Comparison of ENCODE assay signal across 9 cellular contexts in the genomic region with DNA sequence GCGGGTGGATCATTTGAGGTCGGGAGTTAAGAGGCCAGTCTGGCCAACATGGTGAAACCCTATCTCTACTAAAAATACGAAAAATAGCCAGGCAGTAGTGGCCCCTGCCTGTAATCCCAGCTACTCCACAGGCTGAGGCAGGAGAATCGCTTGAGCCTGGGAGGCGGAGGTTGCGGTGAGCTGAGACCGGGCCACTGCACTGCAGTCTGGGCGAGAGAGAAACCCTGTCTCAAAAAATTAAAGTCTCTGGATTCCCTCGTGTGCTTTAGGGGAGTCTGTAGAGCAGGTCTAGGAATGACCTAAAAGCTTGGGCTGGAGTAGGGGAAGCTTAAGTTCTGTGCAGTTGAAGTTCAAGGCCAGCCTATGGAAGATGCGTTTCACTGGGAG. TPM values are rescaled to one million over a fixed set of nuclear protein-coding genes. Genes with fewer than 3 reads are reported as not detected.
A peak's percentile ranks its signal among the peaks of the same experiment; 100 is the strongest.
DNase-seq lines count a peak whose midpoint lies in the region; ATAC-seq and TF ChIP-seq lines count a peak whose summit lies in the region.
"Had no signal": no experiment of that assay in that cellular context is flagged by ENCODE, and none has a peak within 500 bp of the region (broad histone marks: within the 10 kb centered on the region; RNA-seq: fewer than 3 reads in every experiment).

No MANE protein-coding gene starts in this region.

- CTCF ChIA-PET in MCF 10A (lab: Yijun Ruan, JAX) = interaction anchor here (0.6 to 1.0 kb wide), 5 partner anchors 14 to 980 kb away, joined by 3 to 4 read pairs (median 3); no protein-coding TSS in a partner anchor

- POLR2A ChIA-PET in MCF 10A (lab: Yijun Ruan, JAX) = interaction anchor here (0.6 to 3.5 kb wide), 7 partner anchors 10 to 71 kb away, joined by 3 to 29 read pairs (median 5); a partner anchor contains a TSS

- H3K4me1 ChIP-seq in heart right ventricle (peaks cover 0 to 30% (median 17%) of the 10 kb centered on the region in 9 donors), mesodermal cell (ENCODE audit: control insufficient read depth, insufficient read depth, low read length, poor library complexity, severe bottlenecking) (no peaks in the 10 kb centered on the region), uterus (peaks cover 0 to 4% of the 10 kb centered on the region in 2 donors)

- H3K9me3 ChIP-seq in heart right ventricle (no peaks in the 10 kb centered on the region), mesodermal cell (ENCODE audit: control insufficient read depth, low read length) (no peaks in the 10 kb centered on the region), uterus (no peaks in the 10 kb centered on the region)

- no peaks in the 10 kb centered on the region for H3K9me3 Mint-ChIP-seq in MCF 10A (ENCODE audit: unreplicated experiment)

- peak overlapping the region; percentile 86 for H3K4me3 Mint-ChIP-seq in MCF 10A (ENCODE audit: unreplicated experiment)

- peak overlapping the region in 9 of 10 donors; percentile 68 to 96 (median 93) for H3K27ac ChIP-seq in heart right ventricle
- H3K27ac ChIP-seq in mesodermal cell (ENCODE audit: low read depth, low read length, severe bottlenecking) = peak overlapping the region; percentile 86
- H3K27ac ChIP-seq in uterus = peak overlapping the region; percentile 91 to 93

- H3K27ac Mint-ChIP-seq in MCF 10A (ENCODE audit: low read depth, unreplicated experiment) = peak overlapping the region; percentile 94

- peaks cover 16% of the 10 kb centered on the region for H3K4me1 Mint-ChIP-seq in MCF 10A (ENCODE audit: insufficient read depth, unreplicated experiment)

- intact Hi-C loops in heart right ventricle (cut with DNase I) (loop anchor here in 2 of 10 donors (2.0 to 5.0 kb wide), 4 partner anchors 52 to 143 kb away; a partner anchor contains a TSS), left ventricle myocardium superior (cut with micrococcal nuclease) (no loop called here), MCF 10A (cut with micrococcal nuclease) (no loop called here), uterus (cut with DNase I; ENCODE audit: low total_unique reads) (no loop called here)

- H3K27me3 Mint-ChIP-seq in MCF 10A (ENCODE audit: insufficient read depth, unreplicated experiment) = no peaks in the 10 kb centered on the region

- ATAC-seq in heart right ventricle = no peak
- no peak for ATAC-seq in left ventricle myocardium superior
- ATAC-seq in HG02571 (IDR thresholded peaks at IDR 0.05; ENCODE audit: unreplicated experiment) = no peak

- H3K36me3 ChIP-seq in heart right ventricle (peaks cover 0 to 32% (median 0%) of the 10 kb centered on the region in 9 donors), mesodermal cell (ENCODE audit: control insufficient read depth, insufficient read depth, low read length) (peaks cover 41% of the 10 kb centered on the region), uterus (no peaks in the 10 kb centered on the region)

- H3K27me3 ChIP-seq in heart right ventricle = no peaks in the 10 kb centered on the region
- no peaks in the 10 kb centered on the region for H3K27me3 ChIP-seq in uterus

- TF ChIP-seq CTCF in heart right ventricle (IDR thresholded peaks at IDR 0.05) (no peak), MCF 10A (IDR thresholded peaks at IDR 0.05; ENCODE audit: unreplicated experiment) (no peak), uterus (IDR thresholded peaks at IDR 0.05) (no peak)

- TF ChIP-seq POLR2A in uterus (IDR thresholded peaks at IDR 0.05) = no peak

- H3K36me3 Mint-ChIP-seq in MCF 10A (ENCODE audit: insufficient read depth, unreplicated experiment) = peaks cover 36% of the 10 kb centered on the region

- BruUV-seq in MCF 10A (replicated peaks; lab: Mats Ljungman, UMichigan) = no TSS peak

- WGBS in heart right ventricle, 2 donors = 74% methylated on average over 10 of the region's 10 CpGs
- 83 to 88% methylated on average over 9 to 10 of the region's 10 CpGs for WGBS in mesodermal cell (ENCODE audit: insufficient coverage in 2 of 2), 2 experiments

- in situ Hi-C loops in KBM-7 (cut with MboI; ENCODE audit: low pct_unique_long_range_greater_than_20kb, low sequenced_read_pairs) = no loop called here

- H3K4me3 ChIP-seq in heart right ventricle = peak overlapping the region; percentile 84 to 100 (median 95)
- H3K4me3 ChIP-seq in mesodermal cell (ENCODE audit: extremely low read depth, insufficient read depth, low read length, poor library complexity, severe bottlenecking) = peak overlapping the region; percentile 80
- H3K4me3 ChIP-seq in uterus = peak overlapping the region; percentile 68 to 88

- DNase-seq in heart right ventricle (no peak), left ventricle myocardium superior (no peak), MCF 10A (ENCODE audit: unreplicated experiment) (no peak), uterus (no peak), KBM-7 (no peak), NCI-H526 (lab: John Stamatoyannopoulos, UW) (no peak)

RNA-seq across cellular contexts. Expression of a gene that starts 0.7 kb away (rescaled TPM):
- total RNA-seq in heart right ventricle (1 to 10 TPM; 4.0 to 7.3 (median 4.6) TPM), left ventricle myocardium superior (5.4 TPM), MCF 10A (2022) (36.2 and 42.2 TPM in 2 replicates), uterus (10 to 100 TPM in 3 of 4 donors, 1 to 10 TPM in 1; 7.2 to 38.7 (median 29.4) TPM)
- 1 to 10 TPM; 5.0 to 5.9 TPM for polyA plus RNA-seq in heart right ventricle
- polyA plus RNA-seq in mesodermal cell (2013, experiment 1 of 2) = 36.4 TPM
- polyA plus RNA-seq in mesodermal cell (2013, experiment 2 of 2) = 34.4 TPM

RNA-seq across cellular contexts. Expression of a gene that starts 13.0 kb away (rescaled TPM):
- total RNA-seq in heart right ventricle (10 to 100 TPM in 2 of 10 donors, 1 to 10 TPM in 8; 3.7 to 10.9 (median 7.1) TPM), left ventricle myocardium superior (4.9 TPM), MCF 10A (2022) (47.0 and 60.9 TPM in 2 replicates), uterus (10 to 100 TPM in 3 of 4 donors, 1 to 10 TPM in 1; 1.2 to 26.3 (median 12.4) TPM)
- 1 to 10 TPM; 2.5 to 5.3 TPM for polyA plus RNA-seq in heart right ventricle
- 56.5 TPM for polyA plus RNA-seq in mesodermal cell (2013, experiment 1 of 2)
- 44.9 TPM for polyA plus RNA-seq in mesodermal cell (2013, experiment 2 of 2)

RNA-seq across cellular contexts. Expression of a gene that starts 13.0 kb away (rescaled TPM):
- total RNA-seq in heart right ventricle (10 to 100 TPM in 1 of 10 donors, 1 to 10 TPM in 3, under 1 TPM in 5, not detected in 1; 0.19 to 10.9 (median 0.89) TPM), left ventricle myocardium superior (0.79 TPM), MCF 10A (2022) (31.7 and 49.9 TPM in 2 replicates), uterus (1 to 10 TPM in 1 of 4 donors, not detected in 3; 9.6 TPM)
- polyA plus RNA-seq in heart right ventricle = under 1 TPM; 0.14 to 0.44 TPM
- 54.0 TPM for polyA plus RNA-seq in mesodermal cell (2013, experiment 1 of 2)
- 52.0 TPM for polyA plus RNA-seq in mesodermal cell (2013, experiment 2 of 2)

RNA-seq across cellular contexts. Expression of a gene that starts 33.2 kb away (rescaled TPM):
- not detected for total RNA-seq in heart right ventricle
- polyA plus RNA-seq in heart right ventricle = not detected
- total RNA-seq in left ventricle myocardium superior = not detected
- not detected in 2 replicates for total RNA-seq in MCF 10A (2022)
- not detected for polyA plus RNA-seq in mesodermal cell (2013, experiment 1 of 2)
- polyA plus RNA-seq in mesodermal cell (2013, experiment 2 of 2) = not detected
- total RNA-seq in uterus = not detected
- total RNA-seq: NCI-H460 had no signal

RNA-seq across cellular contexts. Expression of a gene that starts 55.2 kb away (rescaled TPM):
- total RNA-seq in heart right ventricle (1 to 10 TPM; 1.4 to 3.6 (median 2.5) TPM), left ventricle myocardium superior (1.1 TPM), MCF 10A (2022) (not detected in 2 replicates), uterus (10 to 100 TPM in 1 of 4 donors, 1 to 10 TPM in 3; 2.4 to 10.5 (median 7.0) TPM)
- polyA plus RNA-seq in heart right ventricle = 1 to 10 TPM; 2.3 to 4.0 TPM
- polyA plus RNA-seq in mesodermal cell (2013, experiment 1 of 2) = 0.96 TPM
- polyA plus RNA-seq in mesodermal cell (2013, experiment 2 of 2) = 0.76 TPM
- total RNA-seq: NCI-H460 had no signal
